Comparison of ENCODE assay signal across 8 cellular contexts in the genomic region with DNA sequence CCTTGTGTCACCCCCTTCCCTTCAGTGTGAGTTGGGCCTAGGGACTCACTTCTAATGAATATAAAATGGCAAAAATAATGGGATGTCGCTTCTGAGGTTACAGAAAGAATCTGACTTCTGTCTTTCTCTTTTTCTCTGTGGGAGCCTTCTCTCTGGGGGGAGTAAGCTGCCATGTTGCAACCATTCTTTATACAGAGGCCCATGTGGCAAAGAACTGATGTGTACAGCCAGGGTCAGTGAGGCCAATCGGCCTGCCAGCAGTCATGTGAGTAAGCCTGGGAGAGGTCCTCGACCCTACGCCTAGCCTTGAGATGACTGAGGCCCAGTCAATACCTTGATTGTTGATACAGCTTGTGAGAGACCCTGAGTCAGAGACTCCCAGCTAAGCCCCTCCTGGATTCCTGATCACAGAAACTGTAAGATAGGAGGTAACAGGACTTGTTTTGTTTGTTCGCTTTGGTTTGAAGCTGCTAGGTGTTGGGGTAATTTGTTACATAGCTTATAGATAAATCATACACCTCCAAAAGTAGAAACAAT. TPM values are rescaled to one million over a fixed set of nuclear protein-coding genes. Genes with fewer than 3 reads are reported as not detected.
DNase-seq lines count a peak whose midpoint lies in the region; ATAC-seq and TF ChIP-seq lines count a peak whose summit lies in the region.

No MANE protein-coding gene starts in this region.

- no peak for TF ChIP-seq CTCF in AG04450 (IDR thresholded peaks at IDR 0.05; ENCODE audit: low read depth, low read length)
- no peak for TF ChIP-seq CTCF in IMR-90 (conservative IDR thresholded peaks at IDR 0.05; ENCODE audit: low read depth, low read length)
- no peak for TF ChIP-seq CTCF in MCF 10A (IDR thresholded peaks at IDR 0.05; ENCODE audit: unreplicated experiment)

- no peaks in the 10 kb centered on the region for H3K27me3 Mint-ChIP-seq in MCF 10A (ENCODE audit: insufficient read depth, unreplicated experiment)

- H2AK9ac ChIP-seq in IMR-90 (replicated peaks; ENCODE audit: low read depth, low read length, poor library complexity): peak overlapping the region; percentile 81

- DNase-seq in AG04450 (ENCODE audit: low read depth, low spot score) (no peak), IMR-90 (peak; percentile 78), MCF 10A (ENCODE audit: unreplicated experiment) (peak; percentile 40), NCI-H526 treated with DMSO at 0.1 percent for 48 hours (lab: John Stamatoyannopoulos, UW) (no peak), SHP77 treated with DMSO at 0.1 percent for 48 hours (lab: John Stamatoyannopoulos, UW) (no peak), ecto neural progenitor cell (ENCODE audit: low spot score) (no peak)

- H3K4me3 Mint-ChIP-seq in MCF 10A (ENCODE audit: unreplicated experiment): peak overlapping the region; percentile 95

- H3K9me3 Mint-ChIP-seq in MCF 10A (ENCODE audit: unreplicated experiment): no peaks in the 10 kb centered on the region

- 0 out of 2 replicates have a peak overlapping the region, but pooled peaks have one; percentile 48 for H3K4ac ChIP-seq in IMR-90 (ENCODE audit: low read depth, low read length)

- H3K18ac ChIP-seq in IMR-90 (ENCODE audit: low read depth, low read length): 0 out of 2 replicates have a peak overlapping the region, but pooled peaks have one; percentile 51

- ATAC-seq in IMR-90 (ENCODE audit: low read depth) (no peak), HG02759 (IDR thresholded peaks at IDR 0.05; ENCODE audit: unreplicated experiment) (no peak)

- BruUV-seq in IMR-90 (replicated peaks; lab: Mats Ljungman, UMichigan) (no TSS peak), MCF 10A (replicated peaks; lab: Mats Ljungman, UMichigan) (no TSS peak)

- no peak overlapping the region for H2AFZ ChIP-seq in IMR-90 (replicated peaks; ENCODE audit: low read length, poor library complexity)

- intact Hi-C loops in IMR-90 (cut with micrococcal nuclease) (loop anchor here (5.0 kb wide), 1 partner anchor 37 kb away; a partner anchor contains a TSS), MCF 10A (cut with micrococcal nuclease) (loop anchor here (2.0 to 5.0 kb wide), 5 partner anchors 77 to 518 kb away; a partner anchor contains a TSS)

- H3K79me1 ChIP-seq in IMR-90 (ENCODE audit: low read depth in 1 of 2, low read length in 2 of 2): peaks cover 7 to 20% of the 10 kb centered on the region in 2 experiments; a peak in 3 of 4 replicates

- H3K36me3 Mint-ChIP-seq in MCF 10A (ENCODE audit: insufficient read depth, unreplicated experiment): no peaks in the 10 kb centered on the region

- H3K27me3 ChIP-seq in AG04450 (ENCODE audit: control insufficient read depth, insufficient read depth, low read length): no peaks in the 10 kb centered on the region
- no peaks in the 10 kb centered on the region for H3K27me3 ChIP-seq in IMR-90 (ENCODE audit: control insufficient read depth, insufficient read depth, low read length)

- peaks cover 16% of the 10 kb centered on the region; the same call in 1 of the 2 replicates for H4K20me1 ChIP-seq in IMR-90 (ENCODE audit: insufficient read depth, low read length)

- H3K27ac Mint-ChIP-seq in MCF 10A (ENCODE audit: low read depth, unreplicated experiment): peak overlapping the region; percentile 93

- POLR2A ChIA-PET in AG04450 (lab: Yijun Ruan, JAX): interaction anchor here (1.1 to 2.6 kb wide), 2 partner anchors 16 to 18 kb away, joined by 6 to 15 read pairs; no protein-coding TSS in a partner anchor
- POLR2A ChIA-PET in IMR-90 (lab: Charles Lee; ENCODE audit: unreplicated experiment): interaction anchor here (0.5 to 1.1 kb wide), 2 partner anchors 16 to 50 kb away, joined by 3 to 11 read pairs; no protein-coding TSS in a partner anchor
- POLR2A ChIA-PET in MCF 10A (lab: Yijun Ruan, JAX): interaction anchor here (0.6 to 2.8 kb wide), 8 partner anchors 8 to 133 kb away, joined by 3 to 31 read pairs (median 4); no protein-coding TSS in a partner anchor

- H3K36me3 ChIP-seq in IMR-90 (ENCODE audit: control insufficient read depth, insufficient read depth, low read length) (no peaks in the 10 kb centered on the region; the same call in 1 of the 2 replicates), mesodermal cell (ENCODE audit: control insufficient read depth, insufficient read depth, low read length) (peaks cover 6% of the 10 kb centered on the region)

- H3K27ac ChIP-seq in AG04450 (ENCODE audit: low read depth, low read length) (no peak overlapping the region), IMR-90 (ENCODE audit: insufficient read depth, low read length) (peak overlapping the region; percentile 77; the same call in 1 of the 2 replicates), mesodermal cell (ENCODE audit: low read depth, low read length, severe bottlenecking) (peak overlapping the region; percentile 13)

- no peak overlapping the region for H2BK20ac ChIP-seq in IMR-90 (ENCODE audit: low read depth, low read length)

- H3K14ac ChIP-seq in IMR-90 (replicated peaks; ENCODE audit: low read depth, low read length): 0 out of 2 replicates have a peak overlapping the region, but pooled peaks have one; percentile 61

- H3K9me3 ChIP-seq in AG04450 (ENCODE audit: control insufficient read depth, insufficient read depth, low read length): no peaks in the 10 kb centered on the region; the same call in 1 of the 2 replicates
- H3K9me3 ChIP-seq in IMR-90 (ENCODE audit: control insufficient read depth, insufficient read depth, low read length): no peaks in the 10 kb centered on the region
- H3K9me3 ChIP-seq in mesodermal cell (ENCODE audit: control insufficient read depth, low read length): peaks cover 4% of the 10 kb centered on the region

- peak overlapping the region; percentile 49; the same call in 1 of the 2 replicates for H4K5ac ChIP-seq in IMR-90 (ENCODE audit: low read depth, low read length)

- dilution Hi-C loops in IMR-90 (cut with HindIII; ENCODE audit: low sequenced_read_pairs, unreplicated experiment): no loop called here

- peak overlapping the region; percentile 43 for H2BK5ac ChIP-seq in IMR-90 (ENCODE audit: low read depth, low read length, poor library complexity, severe bottlenecking)

- peak overlapping the region; percentile 74 for H3K23ac ChIP-seq in IMR-90 (ENCODE audit: low read depth, low read length)

- H2BK15ac ChIP-seq in IMR-90 (ENCODE audit: low read depth, low read length): no peak overlapping the region

- H3K4me1 Mint-ChIP-seq in MCF 10A (ENCODE audit: insufficient read depth, unreplicated experiment): peaks cover 18% of the 10 kb centered on the region

- H4K8ac ChIP-seq in IMR-90 (ENCODE audit: low read depth in 2 of 2, low read length in 2 of 2): peak overlapping the region; percentile 7 to 28; a peak in 2 of 4 replicates

- peaks cover 12% of the 10 kb centered on the region for H3K4me1 ChIP-seq in IMR-90 (ENCODE audit: control insufficient read depth, insufficient read depth, low read length)
- H3K4me1 ChIP-seq in mesodermal cell (ENCODE audit: control insufficient read depth, insufficient read depth, low read length, poor library complexity, severe bottlenecking): peaks cover 14% of the 10 kb centered on the region

- in situ Hi-C loops in IMR-90 (cut with MboI; ENCODE audit: low sequenced_read_pairs): no loop called here

- TF ChIP-seq RAD21 in IMR-90 (IDR thresholded peaks at IDR 0.05; ENCODE audit: low read length): no peak

- H3K4me2 ChIP-seq in IMR-90 (ENCODE audit: low read depth, low read length): peak overlapping the region; percentile 87

- peaks cover 7% of the 10 kb centered on the region; the same call in 1 of the 2 replicates for H3K9me1 ChIP-seq in IMR-90 (ENCODE audit: insufficient read depth, low read length)

- H2BK120ac ChIP-seq in IMR-90 (ENCODE audit: low read depth, low read length): no peak overlapping the region; the same call in 1 of the 2 replicates

- H3K56ac ChIP-seq in IMR-90 (ENCODE audit: extremely low read depth, insufficient read depth, low read length): no peak overlapping the region

- peak overlapping the region; percentile 59; the same call in 1 of the 2 replicates for H2AK5ac ChIP-seq in IMR-90 (ENCODE audit: low read depth, low read length)

- CTCF ChIA-PET in AG04450 (lab: Charles Lee): interaction anchor here (0.6 to 5.4 kb wide), 6 partner anchors 12 to 120 kb away, joined by 3 to 41 read pairs (median 6); no protein-coding TSS in a partner anchor
- CTCF ChIA-PET in IMR-90 (lab: Yijun Ruan, JAX): interaction anchor here (0.9 to 3.2 kb wide), 2 partner anchors 19 to 112 kb away, joined by 3 to 15 read pairs; no protein-coding TSS in a partner anchor
- CTCF ChIA-PET in MCF 10A (lab: Yijun Ruan, JAX): interaction anchor here (0.6 to 2.6 kb wide), 7 partner anchors 8 to 595 kb away, joined by 3 to 7 read pairs (median 5); a partner anchor contains a TSS

- TF ChIP-seq POLR2A in IMR-90 (IDR thresholded peaks at IDR 0.05; ENCODE audit: low read depth, low read length): no peak

- H3K4me3 ChIP-seq in AG04450 (ENCODE audit: low read depth, low read length) (peak overlapping the region; percentile 85), IMR-90 (ENCODE audit: insufficient read depth, low read depth, low read length) (peak overlapping the region; percentile 29; the same call in 1 of the 2 replicates), mesodermal cell (ENCODE audit: extremely low read depth, insufficient read depth, low read length, poor library complexity, severe bottlenecking) (peak overlapping the region; percentile 82)

- H4K91ac ChIP-seq in IMR-90 (ENCODE audit: insufficient read depth, low read depth, low read length): 0 out of 2 replicates have a peak overlapping the region, but pooled peaks have one; percentile 11

- 0% methylated on average over 1 of the region's 5 CpGs; no CpG with 5 or more reads in 1 of the 2 experiments for WGBS in IMR-90 (ENCODE audit: extremely low coverage in 2 of 2, insufficient read length in 1 of 2), 2 experiments
- WGBS in mesodermal cell (ENCODE audit: insufficient coverage in 2 of 2), 2 experiments: 35 to 68% methylated on average over 3 of the region's 5 CpGs

- peak overlapping the region; percentile 71 for H3K9ac ChIP-seq in IMR-90 (ENCODE audit: low read depth, low read length)

RNA-seq across cellular contexts. Expression of a gene that starts 1.7 kb away (rescaled TPM):
- 57.0 and 61.3 TPM in 2 replicates for polyA plus RNA-seq in AG04450 (2011; rRNA removed)
- polyA minus RNA-seq in AG04450 (2011; rRNA and poly(A)+ RNA removed): 74.2 and 97.6 TPM in 2 replicates
- total RNA-seq in IMR-90 (2012; rRNA removed): 86.4 and 91.8 TPM in 2 replicates
- 35.1 and 39.3 TPM in 2 replicates for polyA plus RNA-seq in IMR-90 (2012; rRNA removed)
- 16.5 and 29.2 TPM in 2 replicates for polyA plus RNA-seq in IMR-90 (2012; cell fraction: cytosol; rRNA removed)
- polyA plus RNA-seq in IMR-90 (2012; cell fraction: nucleus; rRNA removed; ENCODE audit: low replicate concordance): 16.6 and 19.7 TPM in 2 replicates
- 22.7 and 27.2 TPM in 2 replicates for total RNA-seq in MCF 10A (2022)
- polyA plus RNA-seq in mesodermal cell (2013, experiment 1 of 2): 89.8 TPM
- polyA plus RNA-seq in mesodermal cell (2013, experiment 2 of 2): 89.2 TPM

RNA-seq across cellular contexts. Expression of a gene that starts 34.7 kb away (rescaled TPM):
- not detected in 2 replicates for polyA plus RNA-seq in AG04450 (2011; rRNA removed)
- not detected in 2 replicates for polyA minus RNA-seq in AG04450 (2011; rRNA and poly(A)+ RNA removed)
- not detected in 2 replicates for total RNA-seq in IMR-90 (2012; rRNA removed)
- polyA plus RNA-seq in IMR-90 (2012; rRNA removed): not detected in 2 replicates
- not detected in 2 replicates for polyA plus RNA-seq in IMR-90 (2012; cell fraction: cytosol; rRNA removed)
- polyA plus RNA-seq in IMR-90 (2012; cell fraction: nucleus; rRNA removed; ENCODE audit: low replicate concordance): not detected in 2 replicates
- not detected in 2 replicates for total RNA-seq in MCF 10A (2022)
- polyA plus RNA-seq in mesodermal cell (2013, experiment 1 of 2): not detected
- polyA plus RNA-seq in mesodermal cell (2013, experiment 2 of 2): not detected

RNA-seq across cellular contexts. Expression of a gene that starts 54.3 kb away (rescaled TPM):
- polyA plus RNA-seq in AG04450 (2011; rRNA removed) (not detected in 2 replicates), IMR-90 (2012; rRNA removed) (not detected in 2 replicates)
- not detected in 2 replicates for polyA minus RNA-seq in AG04450 (2011; rRNA and poly(A)+ RNA removed)
- total RNA-seq in IMR-90 (2012; rRNA removed) (not detected in 2 replicates), MCF 10A (2022) (not detected in 2 replicates)
- not detected in 2 replicates for polyA plus RNA-seq in IMR-90 (2012; cell fraction: cytosol; rRNA removed)
- polyA plus RNA-seq in IMR-90 (2012; cell fraction: nucleus; rRNA removed; ENCODE audit: low replicate concordance): not detected in 2 replicates
- not detected for polyA plus RNA-seq in mesodermal cell (2013, experiment 1 of 2)
- not detected for polyA plus RNA-seq in mesodermal cell (2013, experiment 2 of 2)

Comparison
In these comparisons a context has a peak if more than half of its experiments do, and no peak if none do; other contexts are left out.
1. DNase-seq: peak in IMR-90 (single experiment) and MCF 10A (single experiment); none in AG04450 (single experiment), NCI-H526 treated with DMSO at 0.1 percent for 48 hours (single experiment), SHP77 treated with DMSO at 0.1 percent for 48 hours (single experiment) and ecto neural progenitor cell (single experiment).
2. H3K4me3 ChIP-seq: peak in every context shown above with its lines; median percentile 85 in AG04450; 82 in mesodermal cell; 29 in IMR-90.